In genomic region chr2:37324786-37325624, GRCh38 we compare ENCODE assay signal across 8 cellular contexts. TPM values are rescaled to one million over a fixed set of nuclear protein-coding genes. Genes with fewer than 3 reads are reported as not detected.
DNase-seq lines count a peak whose midpoint lies in the region; ATAC-seq and TF ChIP-seq lines count a peak whose summit lies in the region.

Gene PRKD3, minus strand, starts transcription at chr2:37324833. Its CDS starts 8,309 bp downstream, at chr2:37316524.

- ATAC-seq in GM21528 (IDR thresholded peaks at IDR 0.05; ENCODE audit: low FRiP score, unreplicated experiment) = peak; percentile 81

- H3K4me1 ChIP-seq in left ventricle myocardium inferior = peaks cover 48% of the 10 kb centered on the region
- no peaks in the 10 kb centered on the region for H3K4me1 ChIP-seq in prostate gland (replicated peaks)

- H3K27ac ChIP-seq in left ventricle myocardium inferior (replicated peaks) (peak within 1 kb of the TSS; percentile 93), prostate gland (peak within 1 kb of the TSS; percentile 84 to 87)

- no peak for TF ChIP-seq POLR2A in prostate gland (IDR thresholded peaks at IDR 0.05)

- intact Hi-C loops in left ventricle myocardium inferior (cut with micrococcal nuclease) = no loop called here
- intact Hi-C loops in prostate gland (cut with DNase I) = no loop called here

- DNase-seq in EH (ENCODE audit: low read depth) (peak; percentile 59), HuH-7.5 (ENCODE audit: low spot score) (peak; percentile 60), SW480 (ENCODE audit: low spot score) (peak; percentile 74), amniotic epithelial cell (ENCODE audit: low read depth) (peak; percentile 31), left ventricle myocardium inferior (peak; percentile 49), prostate gland (ENCODE audit: low spot score) (peak; percentile 44), NCI-H2107 (lab: John Stamatoyannopoulos, UW) (no peak)

- WGBS in prostate gland = 3% methylated on average over 45 of the region's 79 CpGs

- peak within 1 kb of the TSS; percentile 89 for H3K4me3 ChIP-seq in left ventricle myocardium inferior
- peak within 1 kb of the TSS; percentile 78 to 86 for H3K4me3 ChIP-seq in prostate gland

- H3K27me3 ChIP-seq in left ventricle myocardium inferior (ENCODE audit: low read depth) = no peaks in the 10 kb centered on the region
- no peaks in the 10 kb centered on the region for H3K27me3 ChIP-seq in prostate gland (replicated peaks; ENCODE audit: insufficient read depth)

- H3K9me3 ChIP-seq in left ventricle myocardium inferior (replicated peaks) (no peaks in the 10 kb centered on the region), prostate gland (no peaks in the 10 kb centered on the region)

- TF ChIP-seq CTCF in left ventricle myocardium inferior (IDR thresholded peaks at IDR 0.05; ENCODE audit: borderline replicate concordance) = no peak
- peak in 1 of 4 experiments; percentile 11 for TF ChIP-seq CTCF in prostate gland (IDR thresholded peaks at IDR 0.05)

- H3K36me3 ChIP-seq in left ventricle myocardium inferior = no peaks in the 10 kb centered on the region
- no peaks in the 10 kb centered on the region for H3K36me3 ChIP-seq in prostate gland

RNA-seq across cellular contexts. Expression of gene PRKD3, which starts in this region (rescaled TPM):
- total RNA-seq in left ventricle myocardium inferior (14.8 TPM), prostate gland (10 to 100 TPM; 20.3 to 41.4 TPM)
